In genomic region chr14:34875031-34875922, GRCh38 we compare ENCODE assay signal across 8 cellular contexts. TPM values are rescaled to one million over a fixed set of nuclear protein-coding genes. Genes with fewer than 3 reads are reported as not detected.
A peak's percentile ranks its signal among the peaks of the same experiment; 100 is the strongest.
DNase-seq lines count a peak whose midpoint lies in the region; ATAC-seq and TF ChIP-seq lines count a peak whose summit lies in the region.

Gene BAZ1A, minus strand, starts transcription at chr14:34875360. Its CDS starts 756 bp downstream, at chr14:34874604.

- H3K27ac ChIP-seq in liver (ENCODE audit: low read depth in 1 of 2, low read length in 2 of 2) = peak within 1 kb of the TSS; percentile 99 to 100

- no peaks in the 10 kb centered on the region for H3K9me3 Mint-ChIP-seq in activated CD4-positive, alpha-beta T cell treated with anti-CD3 and anti-CD28 coated beads, Interleukin-2, amount 10 ng/mL, durations not matched to agents 24 days and 14 days

- no peaks in the 10 kb centered on the region for H3K9me3 ChIP-seq in liver (ENCODE audit: control insufficient read depth in 4 of 4, low read length in 3 of 4)

- peak within 1 kb of the TSS; percentile 100 for H3K27ac Mint-ChIP-seq in activated CD4-positive, alpha-beta T cell treated with anti-CD3 and anti-CD28 coated beads, Interleukin-2, amount 10 ng/mL, durations not matched to agents 24 days and 14 days

- H3K36me3 Mint-ChIP-seq in activated CD4-positive, alpha-beta T cell treated with anti-CD3 and anti-CD28 coated beads, Interleukin-2, amount 10 ng/mL, durations not matched to agents 24 days and 14 days (ENCODE audit: low read depth) = peaks cover 28% of the 10 kb centered on the region

- intact Hi-C loops in activated CD4-positive, alpha-beta T cell treated with anti-CD3 and anti-CD28 coated beads, Interleukin-2, amount 10 ng/mL, durations not matched to agents 24 days and 14 days (cut with micrococcal nuclease) = loop anchor here (2.0 to 10.0 kb wide), 3 partner anchors 56 to 542 kb away; partner anchors contain the start of gene PSMA6

- H3K9ac ChIP-seq in liver (ENCODE audit: low read depth in 1 of 2, low read length in 2 of 2) = peak within 1 kb of the TSS; percentile 97 to 98

- TF ChIP-seq CTCF in liver (IDR thresholded peaks at IDR 0.05; ENCODE audit: low read depth, low read length, missing input control) = peak; percentile 15

- ATAC-seq in GM19328 (IDR thresholded peaks at IDR 0.05; ENCODE audit: unreplicated experiment) (peak; percentile 38), HG03469 (IDR thresholded peaks at IDR 0.05; ENCODE audit: unreplicated experiment) (peak; percentile 25)

- TF ChIP-seq RAD21 in liver (IDR thresholded peaks at IDR 0.05) = peak; percentile 48 to 59

- peak in 12 of 14 donors; percentile 2 to 73 (median 48) for DNase-seq in C1 segment of cervical spinal cord (lab: John Stamatoyannopoulos, UW)
- peak; percentile 93 to 95 for DNase-seq in NCI-H526 (lab: John Stamatoyannopoulos, UW)
- DNase-seq in activated CD4-positive, alpha-beta T cell treated with anti-CD3 and anti-CD28 coated beads, Interleukin-2, amount 10 ng/mL, durations not matched to agents 24 days and 14 days = peak; percentile 85
- DNase-seq in ecto neural progenitor cell (ENCODE audit: low spot score) = peak; percentile 84
- peak; percentile 51 for DNase-seq in stimulated activated CD4-positive, alpha-beta T cell treated with anti-CD3 and anti-CD28 coated beads, Interleukin-4, amount 100 ng/mL, for 24 hours

- peak within 1 kb of the TSS; percentile 82 to 95 (median 84) for H3K4me3 ChIP-seq in liver (ENCODE audit: low read depth in 1 of 3, low read length in 3 of 3)

- H3K4me3 Mint-ChIP-seq in activated CD4-positive, alpha-beta T cell treated with anti-CD3 and anti-CD28 coated beads, Interleukin-2, amount 10 ng/mL, durations not matched to agents 24 days and 14 days = peak within 1 kb of the TSS; percentile 100

- peaks cover 23% of the 10 kb centered on the region for H3K4me1 Mint-ChIP-seq in activated CD4-positive, alpha-beta T cell treated with anti-CD3 and anti-CD28 coated beads, Interleukin-2, amount 10 ng/mL, durations not matched to agents 24 days and 14 days

- peaks cover 0 to 5% (median 1%) of the 10 kb centered on the region in 4 donors for H3K4me1 ChIP-seq in liver (ENCODE audit: control insufficient read depth in 4 of 4, insufficient read depth in 4 of 4, low read length in 3 of 4)

- under 1% methylated on average over 46 of the region's 46 CpGs for WGBS in liver

- no peaks in the 10 kb centered on the region for H3K27me3 ChIP-seq in liver (ENCODE audit: control insufficient read depth in 4 of 4, insufficient read depth in 4 of 4, low read length in 3 of 4)

- H3K36me3 ChIP-seq in liver (ENCODE audit: control insufficient read depth in 4 of 4, insufficient read depth in 3 of 4, low read depth in 1 of 4, low read length in 3 of 4) = peaks cover 0 to 3% (median 1%) of the 10 kb centered on the region in 4 donors

- no peaks in the 10 kb centered on the region for H3K27me3 Mint-ChIP-seq in activated CD4-positive, alpha-beta T cell treated with anti-CD3 and anti-CD28 coated beads, Interleukin-2, amount 10 ng/mL, durations not matched to agents 24 days and 14 days

TF ChIP-seq in liver, 16 proteins besides CTCF, POLR2A, EP300 and RAD21:
- peak in 1 of 2 donors; percentile 36 for TF ChIP-seq JUND (IDR thresholded peaks at IDR 0.05)
- no peak for TF ChIP-seq HNF4G (IDR thresholded peaks at IDR 0.05)
- peak; percentile 95 for TF ChIP-seq YY1 (IDR thresholded peaks at IDR 0.05)
- TF ChIP-seq SP1 (IDR thresholded peaks at IDR 0.05) = peak; percentile 43
- no peak for TF ChIP-seq ATF3 (IDR thresholded peaks at IDR 0.05)
- TF ChIP-seq, protein P1, sequence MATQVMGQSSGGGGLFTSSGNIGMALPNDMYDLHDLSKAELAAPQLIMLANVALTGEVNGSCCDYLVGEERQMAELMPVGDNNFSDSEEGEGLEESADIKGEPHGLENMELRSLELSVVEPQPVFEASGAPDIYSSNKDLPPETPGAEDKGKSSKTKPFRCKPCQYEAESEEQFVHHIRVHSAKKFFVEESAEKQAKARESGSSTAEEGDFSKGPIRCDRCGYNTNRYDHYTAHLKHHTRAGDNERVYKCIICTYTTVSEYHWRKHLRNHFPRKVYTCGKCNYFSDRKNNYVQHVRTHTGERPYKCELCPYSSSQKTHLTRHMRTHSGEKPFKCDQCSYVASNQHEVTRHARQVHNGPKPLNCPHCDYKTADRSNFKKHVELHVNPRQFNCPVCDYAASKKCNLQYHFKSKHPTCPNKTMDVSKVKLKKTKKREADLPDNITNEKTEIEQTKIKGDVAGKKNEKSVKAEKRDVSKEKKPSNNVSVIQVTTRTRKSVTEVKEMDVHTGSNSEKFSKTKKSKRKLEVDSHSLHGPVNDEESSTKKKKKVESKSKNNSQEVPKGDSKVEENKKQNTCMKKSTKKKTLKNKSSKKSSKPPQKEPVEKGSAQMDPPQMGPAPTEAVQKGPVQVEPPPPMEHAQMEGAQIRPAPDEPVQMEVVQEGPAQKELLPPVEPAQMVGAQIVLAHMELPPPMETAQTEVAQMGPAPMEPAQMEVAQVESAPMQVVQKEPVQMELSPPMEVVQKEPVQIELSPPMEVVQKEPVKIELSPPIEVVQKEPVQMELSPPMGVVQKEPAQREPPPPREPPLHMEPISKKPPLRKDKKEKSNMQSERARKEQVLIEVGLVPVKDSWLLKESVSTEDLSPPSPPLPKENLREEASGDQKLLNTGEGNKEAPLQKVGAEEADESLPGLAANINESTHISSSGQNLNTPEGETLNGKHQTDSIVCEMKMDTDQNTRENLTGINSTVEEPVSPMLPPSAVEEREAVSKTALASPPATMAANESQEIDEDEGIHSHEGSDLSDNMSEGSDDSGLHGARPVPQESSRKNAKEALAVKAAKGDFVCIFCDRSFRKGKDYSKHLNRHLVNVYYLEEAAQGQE (IDR thresholded peaks at IDR 0.05) = peak; percentile 80
- peak in 1 of 2 donors; percentile 7 for TF ChIP-seq HNF4A (conservative IDR thresholded peaks at IDR 0.05)
- TF ChIP-seq ZBTB33 (IDR thresholded peaks at IDR 0.05) = no peak
- TF ChIP-seq FOXA2 (IDR thresholded peaks at IDR 0.05) = no peak
- peak; percentile 92 for TF ChIP-seq TAF1 (conservative IDR thresholded peaks at IDR 0.05)
- no peak for TF ChIP-seq GABPA (IDR thresholded peaks at IDR 0.05 in 1 of 2, conservative IDR thresholded peaks at IDR 0.05 in 1 of 2)
- TF ChIP-seq NR2F2 (IDR thresholded peaks at IDR 0.05) = no peak
- peak in 1 of 2 donors; percentile 33 for TF ChIP-seq EGR1 (IDR thresholded peaks at IDR 0.05; ENCODE audit: low read depth in 2 of 2)
- peak; percentile 12 to 20 for TF ChIP-seq RXRA (IDR thresholded peaks at IDR 0.05)
- TF ChIP-seq MAX (IDR thresholded peaks at IDR 0.05) = peak; percentile 32
- no peak for TF ChIP-seq FOXA1 (IDR thresholded peaks at IDR 0.05)

RNA-seq across cellular contexts. Expression of gene BAZ1A, which starts in this region (rescaled TPM):
- 89.7 TPM in 2 replicates for total RNA-seq in activated CD4-positive, alpha-beta T cell treated with anti-CD3 and anti-CD28 coated beads, Interleukin-2, amount 10 ng/mL, durations not matched to agents 24 days and 14 days
- 10 to 100 TPM; 18.5 to 44.9 TPM for total RNA-seq in liver
- polyA plus RNA-seq in liver = 1 to 10 TPM; 4.5 to 8.1 TPM

Comparison
In these comparisons a context has a peak if more than half of its experiments do, and no peak if none do; other contexts are left out.
1. Peak in every context shown above with its lines: DNase-seq, ATAC-seq, H3K4me3 ChIP-seq and H3K27ac ChIP-seq.